ENCODE assay signal across 8 cellular contexts in genomic region chr13:46552302-46552680, GRCh38.
DNase-seq lines count a peak whose midpoint lies in the region; ATAC-seq and TF ChIP-seq lines count a peak whose summit lies in the region.

No MANE protein-coding gene starts in this region.

- no peaks in the 10 kb centered on the region for H3K27me3 ChIP-seq in mucosa of rectum (ENCODE audit: control insufficient read depth in 2 of 2, insufficient read depth in 2 of 2, low read length in 2 of 2)

- H3K4me3 ChIP-seq in AG09309 (ENCODE audit: control insufficient read depth, low read depth, low read length) (peak overlapping the region; percentile 89), mucosa of rectum (ENCODE audit: low read length in 2 of 2) (peak overlapping the region; percentile 86 to 90)

- no peaks in the 10 kb centered on the region for H3K9me3 ChIP-seq in mucosa of rectum (ENCODE audit: control insufficient read depth in 2 of 2, low read length in 2 of 2)

- H3K4me1 ChIP-seq in mucosa of rectum (ENCODE audit: control insufficient read depth in 2 of 2, insufficient read depth in 2 of 2, low read length in 2 of 2) = peaks cover 19 to 29% of the 10 kb centered on the region in 2 donors

- H3K27ac ChIP-seq in caudate nucleus (ENCODE audit: low read depth, low read length) (peak overlapping the region; percentile 11), mucosa of rectum (ENCODE audit: low read depth in 2 of 2, low read length in 2 of 2) (peak overlapping the region in 1 of 2 donors; percentile 92)

- H3K9ac ChIP-seq in mucosa of rectum (ENCODE audit: low read depth in 1 of 2, low read length in 2 of 2) = peak overlapping the region; percentile 76 to 79

- no peak for TF ChIP-seq CTCF in AG09309 (IDR thresholded peaks at IDR 0.05; ENCODE audit: control insufficient read depth, insufficient read depth, low read depth, low read length, missing control alignments)

- DNase-seq in AG09309 (ENCODE audit: low read depth) = no peak
- peak; percentile 56 for DNase-seq in KG1 (lab: John Stamatoyannopoulos, UW)
- peak in 1 of 61 donors; percentile 29 for DNase-seq in caudate nucleus (lab: John Stamatoyannopoulos, UW)
- DNase-seq in HCEC 1CT = no peak
- DNase-seq in NCI-H2171 treated with DMSO at 0.1 percent for 48 hours (lab: John Stamatoyannopoulos, UW) = no peak
- DNase-seq in stimulated activated CD4-positive, alpha-beta T cell treated with anti-CD3 and anti-CD28 coated beads, Interleukin-2, amount 100 ng/mL, for 48 hours = no peak

- no peak for ATAC-seq in HG03439 (IDR thresholded peaks at IDR 0.05; ENCODE audit: unreplicated experiment)

- no peaks in the 10 kb centered on the region for H3K36me3 ChIP-seq in mucosa of rectum (ENCODE audit: control insufficient read depth in 2 of 2, insufficient read depth in 2 of 2, low read length in 2 of 2)
